Comparison of ENCODE assay signal across 22 cellular contexts in genomic region chr2:237875234-237876055, GRCh38. TPM values are rescaled to one million over a fixed set of nuclear protein-coding genes. Genes with fewer than 3 reads are reported as not detected.
DNase-seq lines count a peak whose midpoint lies in the region; ATAC-seq, FAIRE-seq and TF ChIP-seq lines count a peak whose summit lies in the region.
"Had no signal": no experiment of that assay in that cellular context is flagged by ENCODE, and none has a peak within 500 bp of the region (broad histone marks: within the 10 kb centered on the region; RNA-seq: fewer than 3 reads in every experiment).

No MANE protein-coding gene starts in this region.

- H2AFZ ChIP-seq in GM23248, result no peak overlapping the region
- H2AFZ ChIP-seq in PC-9, result no peak overlapping the region

- ATAC-seq in GM18870 (IDR thresholded peaks at IDR 0.05; ENCODE audit: unreplicated experiment) (no peak), HG02840 (IDR thresholded peaks at IDR 0.05; ENCODE audit: low FRiP score, unreplicated experiment) (no peak)
- ATAC-seq: left lung; stimulated activated naive CD8-positive, alpha-beta T cell treated with anti-CD3 and anti-CD28 coated beads, Interleukin-15, amount 100 ng/mL, for 72 hours had no signal

- H4K20me1 ChIP-seq in GM23248 (ENCODE audit: insufficient read depth) (no peaks in the 10 kb centered on the region), PC-9 (ENCODE audit: insufficient read depth) (no peaks in the 10 kb centered on the region)

- H3K27ac ChIP-seq in GM23248 (peak overlapping the region; percentile 46), PC-9 (peak overlapping the region; percentile 78), kidney (ENCODE audit: low read depth in 2 of 2, low read length in 2 of 2) (no peak overlapping the region), skeletal muscle tissue (ENCODE audit: low read depth, low read length) (no peak overlapping the region)
- H3K27ac ChIP-seq: cardiac muscle cell, left lung had no signal

- no peaks in the 10 kb centered on the region for H3K9me3 ChIP-seq in GM23248 (ENCODE audit: low read depth)
- no peaks in the 10 kb centered on the region for H3K9me3 ChIP-seq in PC-9 (ENCODE audit: insufficient read depth, low read depth)
- H3K9me3 ChIP-seq in kidney (ENCODE audit: control insufficient read depth in 1 of 2, low read length in 2 of 2), result no peaks in the 10 kb centered on the region
- H3K9me3 ChIP-seq in skeletal muscle tissue (ENCODE audit: control insufficient read depth in 3 of 3, low read length in 3 of 3), result no peaks in the 10 kb centered on the region
- H3K9me3 ChIP-seq: HAP-1, left lung, SJSA1 had no signal

- H3K36me3 ChIP-seq in GM23248 (ENCODE audit: low read depth) (no peaks in the 10 kb centered on the region), PC-9 (ENCODE audit: low read depth) (no peaks in the 10 kb centered on the region), kidney (ENCODE audit: control insufficient read depth in 1 of 2, insufficient read depth in 2 of 2, low read length in 2 of 2) (no peaks in the 10 kb centered on the region), skeletal muscle tissue (ENCODE audit: control insufficient read depth in 3 of 3, insufficient read depth in 3 of 3, low read length in 3 of 3) (peaks cover 0 to 2% (median 0%) of the 10 kb centered on the region in 3 donors)
- H3K36me3 ChIP-seq: cardiac muscle cell, HAP-1, left lung, SJSA1 had no signal

- intact Hi-C loops in PC-9 (cut with micrococcal nuclease; ENCODE audit: unreplicated experiment), result no loop called here
- intact Hi-C loops in kidney (cut with DNase I), result no loop called here

- H3F3A ChIP-seq in GM23248 (ENCODE audit: insufficient read depth) (no peaks in the 10 kb centered on the region; the same call in 1 of the 2 replicates), PC-9 (ENCODE audit: insufficient read depth, low read depth) (peaks cover 25% of the 10 kb centered on the region; the same call in 1 of the 2 replicates)

- H3K27me3 ChIP-seq in GM23248 (replicated peaks; ENCODE audit: insufficient read depth) (no peaks in the 10 kb centered on the region), PC-9 (ENCODE audit: insufficient read depth, low read depth) (no peaks in the 10 kb centered on the region), skeletal muscle tissue (ENCODE audit: control insufficient read depth in 3 of 3, insufficient read depth in 3 of 3, low read length in 3 of 3) (no peaks in the 10 kb centered on the region)
- H3K27me3 ChIP-seq: cardiac muscle cell, SJSA1 had no signal

- H3K79me2 ChIP-seq in GM23248 (ENCODE audit: insufficient read depth), result no peaks in the 10 kb centered on the region
- peaks cover 54% of the 10 kb centered on the region for H3K79me2 ChIP-seq in PC-9 (ENCODE audit: low read depth)

- 91 to 93% methylated on average over 13 to 14 of the region's 16 CpGs for WGBS in GM23248 (ENCODE audit: low coverage in 1 of 2, low lambda C conversion rate in 2 of 2, missing lambda C conversion rate in 2 of 2), 2 experiments

- DNase-seq in GM23248, result no peak
- no peak for DNase-seq in PC-9
- DNase-seq in kidney, result peak; percentile 68
- DNase-seq in activated naive CD4-positive, alpha-beta T cell treated with Interleukin-2 at 50 U/mL for 16 hours, result no peak
- DNase-seq in NCI-H1048 (lab: John Stamatoyannopoulos, UW), result no peak
- DNase-seq: activated CD4-positive, alpha-beta T cell treated with anti-CD3 and anti-CD28 coated beads for 48 hours; activated T-cell treated with anti-CD3 and anti-CD28 coated beads, Interleukin-2, amount 50 U/mL, for 1 hour; AML-193; effector CD8-positive, alpha-beta T cell; hypothalamus; NCI-H1694; stimulated activated naive CD8-positive, alpha-beta T cell treated with anti-CD3 and anti-CD28 coated beads, Interleukin-15, amount 100 ng/mL, for 72 hours had no signal

- H3K4me1 ChIP-seq in GM23248 (ENCODE audit: insufficient read depth), result peaks cover 21% of the 10 kb centered on the region
- peaks cover 44% of the 10 kb centered on the region for H3K4me1 ChIP-seq in PC-9 (replicated peaks; ENCODE audit: insufficient read depth)
- no peaks in the 10 kb centered on the region for H3K4me1 ChIP-seq in kidney (ENCODE audit: control insufficient read depth in 1 of 2, insufficient read depth in 1 of 2, low read depth in 1 of 2, low read length in 2 of 2)
- peaks cover 21 to 57% (median 47%) of the 10 kb centered on the region in 3 donors for H3K4me1 ChIP-seq in skeletal muscle tissue (ENCODE audit: control insufficient read depth in 3 of 3, insufficient read depth in 3 of 3, low read length in 3 of 3)
- H3K4me1 ChIP-seq: left lung had no signal

- TF ChIP-seq CTCF in PC-9 (conservative IDR thresholded peaks at IDR 0.05), result no peak
- no peak for TF ChIP-seq CTCF in kidney (IDR thresholded peaks at IDR 0.05; ENCODE audit: borderline replicate concordance, extremely low read depth, insufficient read depth)

- H3K4me2 ChIP-seq in GM23248 (ENCODE audit: unreplicated experiment) (peak overlapping the region; percentile 79), PC-9 (peak overlapping the region; percentile 86)

- no peak overlapping the region for H3K4me3 ChIP-seq in GM23248
- no peak overlapping the region; the same call in 1 of the 2 replicates for H3K4me3 ChIP-seq in PC-9
- no peak overlapping the region for H3K4me3 ChIP-seq in kidney (ENCODE audit: low read length in 2 of 2)
- no peak overlapping the region for H3K4me3 ChIP-seq in skeletal muscle tissue (ENCODE audit: low read length in 3 of 3)
- H3K4me3 ChIP-seq: cardiac muscle cell, HAP-1, left lung, SJSA1 had no signal

- H3K9me2 ChIP-seq in GM23248 (ENCODE audit: insufficient read depth), result no peaks in the 10 kb centered on the region
- no peaks in the 10 kb centered on the region for H3K9me2 ChIP-seq in PC-9 (ENCODE audit: insufficient read depth)

- no TSS peak for BruUV-seq in PC-9 (replicated peaks; lab: Mats Ljungman, UMichigan)

- CTCF ChIA-PET in PC-9 (lab: Charles Lee), result interaction anchor here (0.5 kb wide), 2 partner anchors 12 to 252 kb away, joined by 3 to 5 read pairs; no protein-coding TSS in a partner anchor

- in situ Hi-C loops in GM23248 (cut with MboI), result no loop called here

- FAIRE-seq in kidney (lab: Jason Lieb, UNC), result no peak
- FAIRE-seq: G401.6, GM12891 had no signal

- POLR2A ChIA-PET in PC-9 (lab: Charles Lee; ENCODE audit: unreplicated experiment), result interaction anchor here (0.5 to 0.6 kb wide), 2 partner anchors 60 to 235 kb away, joined by 3 to 4 read pairs; no protein-coding TSS in a partner anchor

- H3K9ac ChIP-seq in GM23248, result peak overlapping the region; percentile 19; the same call in 1 of the 2 replicates
- no peak overlapping the region for H3K9ac ChIP-seq in kidney (ENCODE audit: low read length in 2 of 2)
- peak overlapping the region in 2 of 3 donors; percentile 14 to 54 for H3K9ac ChIP-seq in skeletal muscle tissue (ENCODE audit: low read depth in 1 of 3, low read length in 3 of 3)

RNA-seq across cellular contexts. Expression of gene RAMP1, which starts 16.0 kb away (rescaled TPM):
- total RNA-seq in GM23248 (2014; rRNA removed; shearing (Covaris generic)), result 4.1 and 4.8 TPM in 2 replicates
- 11.1 and 11.8 TPM in 2 replicates for polyA plus RNA-seq in GM23248 (2016; fragmentation: Nextera tagmentation; extraction: Ambion mirVana)
- total RNA-seq in PC-9 (2021), result 48.5 and 48.7 TPM in 2 replicates
- 8.8 TPM for total RNA-seq in kidney
- polyA plus RNA-seq in kidney (ENCODE audit: insufficient read depth, low read depth, low replicate concordance), result 17.3 TPM
- total RNA-seq in skeletal muscle tissue, result 31.8 TPM
- total RNA-seq: pulmonary artery endothelial cell had no signal

Comparison
In these comparisons a context has a peak if more than half of its experiments do, and no peak if none do; other contexts are left out.
1. H3K27ac ChIP-seq: peak in GM23248 (single experiment) and PC-9 (single experiment); none in kidney (0 of 2) and skeletal muscle tissue (single experiment).
2. H3K9ac ChIP-seq: peak in GM23248 (single experiment) and skeletal muscle tissue (2 of 3); none in kidney (0 of 2).